In genomic region chrX:35115205-35115604, GRCh38 we compare ENCODE assay signal across 20 cellular contexts.
DNase-seq lines count a peak whose midpoint lies in the region; ATAC-seq and TF ChIP-seq lines count a peak whose summit lies in the region.
"Had no signal": no experiment of that assay in that cellular context is flagged by ENCODE, and none has a peak within 500 bp of the region (broad histone marks: within the 10 kb centered on the region; RNA-seq: fewer than 3 reads in every experiment).

No MANE protein-coding gene starts in this region.

- TF ChIP-seq CTCF in astrocyte of the spinal cord (IDR thresholded peaks at IDR 0.05; ENCODE audit: low read depth, low read length) = no peak
- TF ChIP-seq CTCF in foreskin fibroblast (IDR thresholded peaks at IDR 0.05; ENCODE audit: low read depth, low read length) = no peak
- no peak for TF ChIP-seq CTCF in ascending aorta (IDR thresholded peaks at IDR 0.05)

- intact Hi-C loops in ascending aorta (cut with DNase I) = no loop called here

- no peaks in the 10 kb centered on the region for H3K36me3 ChIP-seq in ascending aorta
- H3K36me3 ChIP-seq: thyroid gland had no signal

- H3K4me3 ChIP-seq in astrocyte of the spinal cord (ENCODE audit: low read depth, low read length) (no peak overlapping the region), foreskin fibroblast (ENCODE audit: low read depth in 1 of 2, low read length in 2 of 2) (no peak overlapping the region), ascending aorta (no peak overlapping the region)
- H3K4me3 ChIP-seq: thyroid gland had no signal

- H3K4me1 ChIP-seq in ascending aorta = no peaks in the 10 kb centered on the region
- H3K4me1 ChIP-seq: thyroid gland had no signal

- in situ Hi-C loops in astrocyte of the spinal cord (cut with HindIII; ENCODE audit: low sequenced_read_pairs) = no loop called here

- DNase-seq in GM04504 (ENCODE audit: low read depth) (peak; percentile 35), astrocyte of the spinal cord (ENCODE audit: low read depth, low spot score) (peak; percentile 68), foreskin fibroblast (peak; percentile 26 to 49), ascending aorta (ENCODE audit: low spot score in 2 of 2) (no peak), GOT3 (lab: John Stamatoyannopoulos, UW) (no peak)
- no peak for DNase-seq in effector CD4-positive, alpha-beta T cell
- DNase-seq: activated CD4-positive, alpha-beta memory T cell treated with anti-CD3 and anti-CD28 coated beads for 36 hours; activated naive CD4-positive, alpha-beta T cell treated with anti-CD3 and anti-CD28 coated beads, Interleukin-2, amount 50 U/mL, for 16 hours; activated T-cell treated with anti-CD3 and anti-CD28 coated beads, Interleukin-2, amount 50 U/mL, for 1 hour; CD4-positive, alpha-beta memory T cell; effector CD8-positive, alpha-beta T cell; foreskin melanocyte; H7; KG1; NCI-H2029 treated with DMSO at 0.1 percent for 48 hours; NCI-H510A; T-helper 1 cell; thyroid gland had no signal

- no peaks in the 10 kb centered on the region for H3K27me3 ChIP-seq in ascending aorta
- H3K27me3 ChIP-seq: thyroid gland had no signal

- no peak overlapping the region for H3K27ac ChIP-seq in ascending aorta
- H3K27ac ChIP-seq: HL-60, thyroid gland had no signal

- peaks cover 0 to 14% of the 10 kb centered on the region in 2 donors for H3K9me3 ChIP-seq in ascending aorta
- H3K9me3 ChIP-seq: thyroid gland had no signal

- no peak for ATAC-seq in GM18520 (IDR thresholded peaks at IDR 0.05; ENCODE audit: unreplicated experiment)

Comparison
In these comparisons a context has a peak if more than half of its experiments do, and no peak if none do; other contexts are left out.
1. DNase-seq: peak in GM04504 (single experiment), astrocyte of the spinal cord (single experiment) and foreskin fibroblast (2 of 2); none in ascending aorta (0 of 2), GOT3 (single experiment) and effector CD4-positive, alpha-beta T cell (single experiment).